Comparison of ENCODE assay signal across 20 cellular contexts in genomic region chr4:112416464-112416863, GRCh38.
"Had no signal": no experiment of that assay in that cellular context is flagged by ENCODE, and none has a peak within 500 bp of the region (broad histone marks: within the 10 kb centered on the region; RNA-seq: fewer than 3 reads in every experiment).

No MANE protein-coding gene starts in this region.

- H3K4me3 ChIP-seq: cardiac muscle cell, left ventricle myocardium inferior, upper lobe of right lung had no signal

- H3K27me3 ChIP-seq: upper lobe of right lung had no signal

- H3K4me1 ChIP-seq: left ventricle myocardium inferior, upper lobe of right lung had no signal

- H3K4me1 Mint-ChIP-seq: activated B cell treated with CpG ODN at 0.5 μM for 24 hours; activated CD4-positive, alpha-beta T cell treated with anti-CD3 and anti-CD28 coated beads for 36 hours; activated naive CD4-positive, alpha-beta T cell treated with anti-CD3 and anti-CD28 coated beads, Interleukin-2, amount 10 ng/mL, durations not matched to agents 7 days and 5 days had no signal

- H3K9me3 Mint-ChIP-seq: activated naive CD4-positive, alpha-beta T cell treated with anti-CD3 and anti-CD28 coated beads, Interleukin-2, amount 10 ng/mL, durations not matched to agents 7 days and 5 days; activated T-cell treated with anti-CD3 and anti-CD28 coated beads, Interleukin-2, amount 50 U/mL, for 72 hours; endodermal cell; natural killer cell treated with Interleukin-12 subunit alpha and Interleukin-12 subunit beta and Interleukin-15 and Interleukin-18, amount 100 ng/mL, for 72 hours; T-helper 1 cell treated with Interleukin-12 subunit alpha and Interleukin-12 subunit beta and Interleukin-4 antibody, amounts not matched to agents 30 μg/mL and 1 μg/mL, for 36 hours had no signal

- H3K4me3 Mint-ChIP-seq: activated B cell treated with CpG ODN at 0.5 μM for 24 hours; activated CD4-positive, alpha-beta T cell treated with anti-CD3 and anti-CD28 coated beads for 36 hours; activated naive CD4-positive, alpha-beta T cell treated with anti-CD3 and anti-CD28 coated beads, Interleukin-2, amount 10 ng/mL, durations not matched to agents 7 days and 5 days; activated T-cell treated with anti-CD3 and anti-CD28 coated beads, Interleukin-2, amount 50 U/mL, for 72 hours; endodermal cell; natural killer cell treated with Interleukin-12 subunit alpha and Interleukin-12 subunit beta and Interleukin-15 and Interleukin-18, amount 100 ng/mL, for 72 hours; T-helper 1 cell treated with Interleukin-12 subunit alpha and Interleukin-12 subunit beta and Interleukin-4 antibody, amounts not matched to agents 30 μg/mL and 1 μg/mL, for 36 hours had no signal

- DNase-seq: activated B cell treated with CpG ODN at 0.5 μM for 24 hours; activated CD4-positive, alpha-beta T cell treated with anti-CD3 and anti-CD28 coated beads for 36 hours; activated CD4-positive, alpha-beta T cell treated with anti-CD3 and anti-CD28 coated beads, Interleukin-2, amount 50 U/mL, for 4 hours; activated effector memory CD4-positive, alpha-beta T cell treated with Interleukin-2 at 50 U/mL for 16 hours; activated naive CD4-positive, alpha-beta T cell treated with anti-CD3 and anti-CD28 coated beads, Interleukin-2, amount 10 ng/mL, durations not matched to agents 7 days and 5 days; activated T-cell treated with anti-CD3 and anti-CD28 coated beads, Interleukin-2, amount 50 U/mL, for 72 hours; amygdala; cortex of kidney; endodermal cell; foreskin melanocyte; left ventricle myocardium inferior; midbrain; stimulated activated CD4-positive, alpha-beta T cell treated with anti-CD3 and anti-CD28 coated beads, Interleukin-4, amount 100 ng/mL, for 24 hours; stimulated activated naive CD8-positive, alpha-beta T cell treated with anti-CD3 and anti-CD28 coated beads, Interleukin-15, Interleukin-2, amounts not matched to agents 100 U/mL and 50 U/mL, for 24 hours; T1000; upper lobe of right lung had no signal

- H3K36me3 Mint-ChIP-seq: natural killer cell treated with Interleukin-12 subunit alpha and Interleukin-12 subunit beta and Interleukin-15 and Interleukin-18, amount 100 ng/mL, for 72 hours had no signal

- H3K9me3 ChIP-seq: left ventricle myocardium inferior, upper lobe of right lung had no signal

- ATAC-seq: activated CD4-positive, alpha-beta T cell treated with anti-CD3 and anti-CD28 coated beads for 36 hours; activated T-cell treated with anti-CD3 and anti-CD28 coated beads, Interleukin-2, amount 50 U/mL, for 72 hours; natural killer cell treated with Interleukin-12 subunit alpha and Interleukin-12 subunit beta and Interleukin-15 and Interleukin-18, amount 100 ng/mL, for 72 hours; stimulated activated naive CD8-positive, alpha-beta T cell treated with anti-CD3 and anti-CD28 coated beads, Interleukin-15, Interleukin-2, amounts not matched to agents 100 U/mL and 50 U/mL, for 24 hours; upper lobe of right lung had no signal

- H3K27ac ChIP-seq: cardiac muscle cell, left ventricle myocardium inferior, upper lobe of right lung had no signal

- H3K27ac Mint-ChIP-seq: activated B cell treated with CpG ODN at 0.5 μM for 24 hours; activated CD4-positive, alpha-beta T cell treated with anti-CD3 and anti-CD28 coated beads for 36 hours; activated naive CD4-positive, alpha-beta T cell treated with anti-CD3 and anti-CD28 coated beads, Interleukin-2, amount 10 ng/mL, durations not matched to agents 7 days and 5 days; activated T-cell treated with anti-CD3 and anti-CD28 coated beads, Interleukin-2, amount 50 U/mL, for 72 hours; endodermal cell; natural killer cell treated with Interleukin-12 subunit alpha and Interleukin-12 subunit beta and Interleukin-15 and Interleukin-18, amount 100 ng/mL, for 72 hours; progenitor cell of endocrine pancreas; T-helper 1 cell treated with Interleukin-12 subunit alpha and Interleukin-12 subunit beta and Interleukin-4 antibody, amounts not matched to agents 30 μg/mL and 1 μg/mL, for 36 hours had no signal

- H3K27me3 Mint-ChIP-seq: activated B cell treated with CpG ODN at 0.5 μM for 24 hours; activated CD4-positive, alpha-beta T cell treated with anti-CD3 and anti-CD28 coated beads for 36 hours; activated naive CD4-positive, alpha-beta T cell treated with anti-CD3 and anti-CD28 coated beads, Interleukin-2, amount 10 ng/mL, durations not matched to agents 7 days and 5 days; natural killer cell treated with Interleukin-12 subunit alpha and Interleukin-12 subunit beta and Interleukin-15 and Interleukin-18, amount 100 ng/mL, for 72 hours had no signal

- H3K36me3 ChIP-seq: cardiac muscle cell had no signal
